15 cellular contexts compared by ENCODE assay signal in genomic region chr22:44944891-44945600, GRCh38.
DNase-seq lines count a peak whose midpoint lies in the region; ATAC-seq and TF ChIP-seq lines count a peak whose summit lies in the region.
"Had no signal": no experiment of that assay in that cellular context is flagged by ENCODE, and none has a peak within 500 bp of the region (broad histone marks: within the 10 kb centered on the region; RNA-seq: fewer than 3 reads in every experiment).

No MANE protein-coding gene starts in this region.

- H3K4me1 ChIP-seq in heart left ventricle (no peaks in the 10 kb centered on the region), neural progenitor cell (peaks cover 48% of the 10 kb centered on the region)
- H3K4me1 ChIP-seq: BE2C had no signal

- H3K36me3 Mint-ChIP-seq in WTC11 (peaks cover 11% of the 10 kb centered on the region; the same call in 1 of the 2 replicates), neural progenitor cell (peaks cover 7% of the 10 kb centered on the region)
- H3K36me3 Mint-ChIP-seq: CD8-positive, alpha-beta T cell had no signal

- H2AFZ ChIP-seq in neural progenitor cell (replicated peaks): no peak overlapping the region

- H3K36me3 ChIP-seq in heart left ventricle (no peaks in the 10 kb centered on the region), neural progenitor cell (no peaks in the 10 kb centered on the region)
- H3K36me3 ChIP-seq: BE2C had no signal

- POLR2A ChIA-PET in WTC11 (lab: Charles Lee): interaction anchor here (1.0 kb wide), 1 partner anchor 12 kb away, joined by 3 read pairs; no protein-coding TSS in a partner anchor

- peaks cover 0 to 6% (median 0%) of the 10 kb centered on the region in 9 donors for H3K27me3 ChIP-seq in heart left ventricle
- H3K27me3 ChIP-seq in neural progenitor cell: no peaks in the 10 kb centered on the region
- H3K27me3 ChIP-seq: BE2C had no signal

- peaks cover 74% of the 10 kb centered on the region for H3K79me2 ChIP-seq in neural progenitor cell (ENCODE audit: low read depth)

- H3K4me2 ChIP-seq in neural progenitor cell: peak overlapping the region; percentile 49

- no peaks in the 10 kb centered on the region for H3K9me3 ChIP-seq in heart left ventricle
- H3K9me3 ChIP-seq in neural progenitor cell (ENCODE audit: low read depth): no peaks in the 10 kb centered on the region
- H3K9me3 ChIP-seq: BE2C had no signal

- CTCF ChIA-PET in WTC11 (lab: Charles Lee): no interaction called here

- TF ChIP-seq POLR2A in heart left ventricle (IDR thresholded peaks at IDR 0.05) (no peak), erythroblast (IDR thresholded peaks at IDR 0.05; ENCODE audit: low read length) (no peak)

- no peak overlapping the region for H3K9ac ChIP-seq in neural progenitor cell

- H3K27me3 Mint-ChIP-seq in WTC11 (ENCODE audit: low read depth) (no peaks in the 10 kb centered on the region), neural progenitor cell (ENCODE audit: insufficient read depth, low read depth) (peaks cover 3% of the 10 kb centered on the region)

- H3F3A ChIP-seq in neural progenitor cell (ENCODE audit: low read depth): peaks cover 25% of the 10 kb centered on the region

- WGBS in heart left ventricle, 4 donors: 59 to 70% (median 60%) methylated on average over 20 of the region's 20 CpGs

- ATAC-seq in Right ventricle myocardium inferior (no peak), heart left ventricle (no peak), WTC11 (peak; percentile 11), GM21515 (IDR thresholded peaks at IDR 0.05; ENCODE audit: unreplicated experiment) (no peak)
- ATAC-seq: CD8-positive, alpha-beta T cell had no signal

- H3K27ac Mint-ChIP-seq in WTC11: peak overlapping the region; percentile 87
- peak overlapping the region; percentile 50 for H3K27ac Mint-ChIP-seq in neural progenitor cell
- H3K27ac Mint-ChIP-seq: CD8-positive, alpha-beta T cell had no signal

- intact Hi-C loops in Right ventricle myocardium inferior (cut with DNase I): no loop called here
- intact Hi-C loops in heart left ventricle (cut with DNase I): no loop called here

- H3K4me3 ChIP-seq in heart left ventricle (no peak overlapping the region), neural progenitor cell (no peak overlapping the region)

- H3K9me3 Mint-ChIP-seq in WTC11 (no peaks in the 10 kb centered on the region), neural progenitor cell (no peaks in the 10 kb centered on the region)
- H3K9me3 Mint-ChIP-seq: CD8-positive, alpha-beta T cell had no signal

- H4K20me1 ChIP-seq in neural progenitor cell (ENCODE audit: low read depth): peaks cover 97% of the 10 kb centered on the region

- H3K4me3 Mint-ChIP-seq in WTC11: no peak overlapping the region
- no peak overlapping the region for H3K4me3 Mint-ChIP-seq in neural progenitor cell
- H3K4me3 Mint-ChIP-seq: CD8-positive, alpha-beta T cell had no signal

- peaks cover 74% of the 10 kb centered on the region for H3K4me1 Mint-ChIP-seq in WTC11
- H3K4me1 Mint-ChIP-seq in neural progenitor cell: peaks cover 43% of the 10 kb centered on the region

- TF ChIP-seq CTCF in heart left ventricle (IDR thresholded peaks at IDR 0.05): no peak
- TF ChIP-seq CTCF in WTC11 (IDR thresholded peaks at IDR 0.05): no peak
- TF ChIP-seq CTCF in neural progenitor cell (IDR thresholded peaks at IDR 0.05): no peak

- DNase-seq in Right ventricle myocardium inferior (ENCODE audit: missing footprints) (peak; percentile 56), heart left ventricle (no peak), WTC11 (ENCODE audit: low spot score) (no peak), neural progenitor cell (ENCODE audit: low spot score) (peak; percentile 47), erythroblast (lab: John Stamatoyannopoulos, UW) (no peak), OCI-M1 (lab: John Stamatoyannopoulos, UW) (no peak)
- DNase-seq: BE2C; CD8-positive, alpha-beta T cell; COR-L47; DMS153; GF-D8; H7; IMR-90 had no signal

- H3K27ac ChIP-seq in heart left ventricle: no peak overlapping the region
- H3K27ac ChIP-seq in neural progenitor cell: peak overlapping the region; percentile 71
- H3K27ac ChIP-seq: C4-2B had no signal

TF ChIP-seq in WTC11, 78 proteins besides CTCF, POLR2A, EP300 and RAD21:
- TF ChIP-seq ELF4 (CRISPR knock-in tag; IDR thresholded peaks at IDR 0.05; ENCODE audit: low read depth) (no peak), ZNF317 (CRISPR knock-in tag; IDR thresholded peaks at IDR 0.05; ENCODE audit: borderline replicate concordance, low read depth) (no peak), NFATC4 (CRISPR knock-in tag; IDR thresholded peaks at IDR 0.05) (no peak), ATF2 (CRISPR knock-in tag; IDR thresholded peaks at IDR 0.05; ENCODE audit: borderline replicate concordance, low read depth) (no peak), SMAD3 (CRISPR knock-in tag; IDR thresholded peaks at IDR 0.05; ENCODE audit: borderline replicate concordance) (no peak), AR (CRISPR knock-in tag; IDR thresholded peaks at IDR 0.05) (no peak), ATF6 (CRISPR knock-in tag; IDR thresholded peaks at IDR 0.05) (no peak), OVOL2 (CRISPR knock-in tag; IDR thresholded peaks at IDR 0.05; ENCODE audit: borderline replicate concordance) (no peak), HMGXB4 (CRISPR knock-in tag; IDR thresholded peaks at IDR 0.05) (no peak), E2F1 (CRISPR knock-in tag; IDR thresholded peaks at IDR 0.05) (no peak)

Comparison
In these comparisons a context has a peak if more than half of its experiments do, and no peak if none do; other contexts are left out.
1. DNase-seq: peak in Right ventricle myocardium inferior (single experiment) and neural progenitor cell (single experiment); none in heart left ventricle (0 of 5), WTC11 (single experiment), erythroblast (0 of 2) and OCI-M1 (single experiment).